Comparison of ENCODE assay signal across 8 cellular contexts in the genomic region with DNA sequence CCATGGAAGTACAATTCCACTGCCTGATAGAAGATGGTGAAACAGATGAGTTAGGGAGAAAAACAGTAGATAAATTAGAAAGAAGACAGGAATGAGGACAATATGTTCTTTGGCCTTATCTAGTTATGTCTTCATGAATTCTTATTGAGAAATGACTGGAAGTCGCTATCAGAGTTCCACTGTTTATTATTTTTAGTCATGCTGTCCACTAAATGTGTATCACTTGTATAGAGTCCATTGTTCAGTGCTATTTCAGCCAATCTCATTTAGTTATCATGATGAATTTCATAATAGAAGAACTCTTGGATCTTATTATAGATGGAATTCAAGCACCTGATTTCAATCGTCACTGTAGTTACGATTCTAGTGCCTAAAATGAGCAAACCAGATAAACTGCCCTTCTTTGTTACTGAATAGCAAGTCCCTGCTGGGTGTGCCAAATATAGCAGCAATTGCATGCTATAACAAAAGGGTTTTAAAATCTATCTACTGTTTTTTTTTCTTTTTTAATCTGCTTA.
"Had no signal": no experiment of that assay in that cellular context is flagged by ENCODE, and none has a peak within 500 bp of the region (broad histone marks: within the 10 kb centered on the region; RNA-seq: fewer than 3 reads in every experiment).

No MANE protein-coding gene starts in this region.

- H2AFZ ChIP-seq: neural progenitor cell had no signal

- H3K9ac ChIP-seq: neural progenitor cell had no signal

- H3K27me3 ChIP-seq: neural progenitor cell had no signal

- H3K4me3 ChIP-seq: dorsolateral prefrontal cortex, neural progenitor cell had no signal

- H3K4me2 ChIP-seq: neural progenitor cell had no signal

- H3K27ac ChIP-seq: dorsolateral prefrontal cortex, neural progenitor cell had no signal

- H3K36me3 ChIP-seq: neural progenitor cell had no signal

- DNase-seq: activated CD4-positive, alpha-beta T cell treated with anti-CD3 and anti-CD28 coated beads for 48 hours; activated naive CD4-positive, alpha-beta T cell; dorsolateral prefrontal cortex; kidney; retina; stimulated activated CD4-positive, alpha-beta T cell treated with anti-CD3 and anti-CD28 coated beads, Interleukin-1b, Interleukin-23, amount 100 ng/mL, for 48 hours; stimulated activated naive B cell treated with anti-CD40 and anti-IgM and Interleukin-4, amounts not matched to agents 10 μg/mL and 1 μg/mL and 100 μg/mL, for 72 hours had no signal
